Comparison of ENCODE assay signal across 1 cellular context in the genomic region with DNA sequence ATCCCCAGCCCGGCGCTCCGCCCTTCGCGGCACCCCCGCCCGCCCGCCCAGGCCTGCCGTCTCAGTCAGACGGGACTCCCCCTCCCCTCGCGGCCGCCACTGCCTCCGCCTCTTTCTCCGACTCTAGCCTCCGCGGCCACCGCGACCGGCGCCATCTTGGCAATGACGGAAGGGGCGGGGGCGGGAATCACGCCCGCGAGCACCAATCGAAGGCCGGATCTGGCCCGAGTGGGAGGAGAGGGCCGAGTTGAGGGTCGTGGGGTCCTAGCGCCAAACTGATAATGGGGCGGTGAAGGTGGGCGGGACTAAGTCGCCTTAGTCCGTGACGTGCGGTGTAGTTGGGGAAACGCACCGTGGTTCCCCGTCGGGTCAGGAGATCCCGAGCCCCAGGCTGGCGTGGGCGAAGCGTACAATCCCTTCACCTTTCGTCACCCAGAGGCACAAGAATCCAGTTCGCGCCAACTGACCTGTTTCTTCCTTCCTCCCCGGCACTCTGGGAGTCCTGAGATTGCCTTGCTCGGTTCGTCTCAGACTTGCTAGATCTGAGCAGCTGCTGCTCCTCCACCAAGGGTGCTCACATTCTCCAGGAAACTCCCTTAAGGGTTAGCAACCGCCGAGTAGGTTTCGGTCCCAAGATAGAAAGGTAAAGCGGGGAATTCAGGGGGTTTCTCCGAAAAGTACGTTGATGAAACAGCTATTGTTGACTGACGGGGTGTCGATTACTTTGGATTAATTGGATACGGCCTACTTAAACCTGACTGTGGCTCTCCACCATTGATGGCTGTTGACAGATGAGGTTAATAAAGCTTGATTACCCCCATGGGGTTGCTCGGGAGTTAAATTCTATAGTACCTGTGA.
TF ChIP-seq lines count a peak whose summit lies in the region.

A gene (minus strand): TSS at position 164 of the 858 bp plus-strand sequence. CDS start 35,843 bp downstream, outside the sequence.

TF ChIP-seq in HepG2, 621 proteins besides CTCF, POLR2A, EP300 and RAD21 (continued from another document and continues in another):
- TF ChIP-seq, protein P1, sequence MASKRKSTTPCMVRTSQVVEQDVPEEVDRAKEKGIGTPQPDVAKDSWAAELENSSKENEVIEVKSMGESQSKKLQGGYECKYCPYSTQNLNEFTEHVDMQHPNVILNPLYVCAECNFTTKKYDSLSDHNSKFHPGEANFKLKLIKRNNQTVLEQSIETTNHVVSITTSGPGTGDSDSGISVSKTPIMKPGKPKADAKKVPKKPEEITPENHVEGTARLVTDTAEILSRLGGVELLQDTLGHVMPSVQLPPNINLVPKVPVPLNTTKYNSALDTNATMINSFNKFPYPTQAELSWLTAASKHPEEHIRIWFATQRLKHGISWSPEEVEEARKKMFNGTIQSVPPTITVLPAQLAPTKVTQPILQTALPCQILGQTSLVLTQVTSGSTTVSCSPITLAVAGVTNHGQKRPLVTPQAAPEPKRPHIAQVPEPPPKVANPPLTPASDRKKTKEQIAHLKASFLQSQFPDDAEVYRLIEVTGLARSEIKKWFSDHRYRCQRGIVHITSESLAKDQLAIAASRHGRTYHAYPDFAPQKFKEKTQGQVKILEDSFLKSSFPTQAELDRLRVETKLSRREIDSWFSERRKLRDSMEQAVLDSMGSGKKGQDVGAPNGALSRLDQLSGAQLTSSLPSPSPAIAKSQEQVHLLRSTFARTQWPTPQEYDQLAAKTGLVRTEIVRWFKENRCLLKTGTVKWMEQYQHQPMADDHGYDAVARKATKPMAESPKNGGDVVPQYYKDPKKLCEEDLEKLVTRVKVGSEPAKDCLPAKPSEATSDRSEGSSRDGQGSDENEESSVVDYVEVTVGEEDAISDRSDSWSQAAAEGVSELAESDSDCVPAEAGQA (IDR thresholded peaks at IDR 0.05; ENCODE audit: low read depth), result peak; percentile 89
- TF ChIP-seq, protein P1 (CRISPR knock-in tag; IDR thresholded peaks at IDR 0.05; ENCODE audit: borderline replicate concordance), result no peak
- TF ChIP-seq, protein P2, sequence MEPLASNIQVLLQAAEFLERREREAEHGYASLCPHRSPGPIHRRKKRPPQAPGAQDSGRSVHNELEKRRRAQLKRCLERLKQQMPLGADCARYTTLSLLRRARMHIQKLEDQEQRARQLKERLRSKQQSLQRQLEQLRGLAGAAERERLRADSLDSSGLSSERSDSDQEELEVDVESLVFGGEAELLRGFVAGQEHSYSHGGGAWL (CRISPR knock-in tag; IDR thresholded peaks at IDR 0.05), result no peak; the same call in 1 of the 2 replicates
- TF ChIP-seq CBFB (CRISPR knock-in tag; IDR thresholded peaks at IDR 0.05) (peak; percentile 64), KLF11 (CRISPR knock-in tag; IDR thresholded peaks at IDR 0.05) (peak; percentile 57; the same call in 1 of the 2 replicates), ZNF878 (CRISPR knock-in tag; IDR thresholded peaks at IDR 0.05) (peak; percentile 80; the same call in 1 of the 2 replicates), ZNF652 (CRISPR knock-in tag; IDR thresholded peaks at IDR 0.05; ENCODE audit: borderline replicate concordance, low read depth) (no peak), FOXM1 (CRISPR knock-in tag; IDR thresholded peaks at IDR 0.05) (no peak), BCL6 (CRISPR knock-in tag; IDR thresholded peaks at IDR 0.05) (peak; percentile 56), JUNB (CRISPR knock-in tag; IDR thresholded peaks at IDR 0.05; ENCODE audit: borderline replicate concordance) (no peak), BRD4 (CRISPR knock-in tag; IDR thresholded peaks at IDR 0.05) (0 out of 2 replicates have a peak, but pooled peaks have one; percentile 47), GATAD2A (CRISPR knock-in tag; IDR thresholded peaks at IDR 0.05) (peak; percentile 72), ZNF614 (CRISPR knock-in tag; IDR thresholded peaks at IDR 0.05; ENCODE audit: borderline replicate concordance) (peak; percentile 77; the same call in 1 of the 2 replicates), MIXL1 (CRISPR knock-in tag; IDR thresholded peaks at IDR 0.05) (peak; percentile 95), NCOA2 (CRISPR knock-in tag; IDR thresholded peaks at IDR 0.05) (peak; percentile 67), HNRNPL (IDR thresholded peaks at IDR 0.05; ENCODE audit: low read depth, low read length) (no peak), FOXA1 (IDR thresholded peaks at IDR 0.05) (no peak), FOXA1 (CRISPR knock-in tag; IDR thresholded peaks at IDR 0.05) (no peak)
- TF ChIP-seq, protein P3, sequence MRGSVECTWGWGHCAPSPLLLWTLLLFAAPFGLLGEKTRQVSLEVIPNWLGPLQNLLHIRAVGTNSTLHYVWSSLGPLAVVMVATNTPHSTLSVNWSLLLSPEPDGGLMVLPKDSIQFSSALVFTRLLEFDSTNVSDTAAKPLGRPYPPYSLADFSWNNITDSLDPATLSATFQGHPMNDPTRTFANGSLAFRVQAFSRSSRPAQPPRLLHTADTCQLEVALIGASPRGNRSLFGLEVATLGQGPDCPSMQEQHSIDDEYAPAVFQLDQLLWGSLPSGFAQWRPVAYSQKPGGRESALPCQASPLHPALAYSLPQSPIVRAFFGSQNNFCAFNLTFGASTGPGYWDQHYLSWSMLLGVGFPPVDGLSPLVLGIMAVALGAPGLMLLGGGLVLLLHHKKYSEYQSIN (CRISPR knock-in tag; IDR thresholded peaks at IDR 0.05; ENCODE audit: borderline replicate concordance), result no peak
- TF ChIP-seq, protein P4, sequence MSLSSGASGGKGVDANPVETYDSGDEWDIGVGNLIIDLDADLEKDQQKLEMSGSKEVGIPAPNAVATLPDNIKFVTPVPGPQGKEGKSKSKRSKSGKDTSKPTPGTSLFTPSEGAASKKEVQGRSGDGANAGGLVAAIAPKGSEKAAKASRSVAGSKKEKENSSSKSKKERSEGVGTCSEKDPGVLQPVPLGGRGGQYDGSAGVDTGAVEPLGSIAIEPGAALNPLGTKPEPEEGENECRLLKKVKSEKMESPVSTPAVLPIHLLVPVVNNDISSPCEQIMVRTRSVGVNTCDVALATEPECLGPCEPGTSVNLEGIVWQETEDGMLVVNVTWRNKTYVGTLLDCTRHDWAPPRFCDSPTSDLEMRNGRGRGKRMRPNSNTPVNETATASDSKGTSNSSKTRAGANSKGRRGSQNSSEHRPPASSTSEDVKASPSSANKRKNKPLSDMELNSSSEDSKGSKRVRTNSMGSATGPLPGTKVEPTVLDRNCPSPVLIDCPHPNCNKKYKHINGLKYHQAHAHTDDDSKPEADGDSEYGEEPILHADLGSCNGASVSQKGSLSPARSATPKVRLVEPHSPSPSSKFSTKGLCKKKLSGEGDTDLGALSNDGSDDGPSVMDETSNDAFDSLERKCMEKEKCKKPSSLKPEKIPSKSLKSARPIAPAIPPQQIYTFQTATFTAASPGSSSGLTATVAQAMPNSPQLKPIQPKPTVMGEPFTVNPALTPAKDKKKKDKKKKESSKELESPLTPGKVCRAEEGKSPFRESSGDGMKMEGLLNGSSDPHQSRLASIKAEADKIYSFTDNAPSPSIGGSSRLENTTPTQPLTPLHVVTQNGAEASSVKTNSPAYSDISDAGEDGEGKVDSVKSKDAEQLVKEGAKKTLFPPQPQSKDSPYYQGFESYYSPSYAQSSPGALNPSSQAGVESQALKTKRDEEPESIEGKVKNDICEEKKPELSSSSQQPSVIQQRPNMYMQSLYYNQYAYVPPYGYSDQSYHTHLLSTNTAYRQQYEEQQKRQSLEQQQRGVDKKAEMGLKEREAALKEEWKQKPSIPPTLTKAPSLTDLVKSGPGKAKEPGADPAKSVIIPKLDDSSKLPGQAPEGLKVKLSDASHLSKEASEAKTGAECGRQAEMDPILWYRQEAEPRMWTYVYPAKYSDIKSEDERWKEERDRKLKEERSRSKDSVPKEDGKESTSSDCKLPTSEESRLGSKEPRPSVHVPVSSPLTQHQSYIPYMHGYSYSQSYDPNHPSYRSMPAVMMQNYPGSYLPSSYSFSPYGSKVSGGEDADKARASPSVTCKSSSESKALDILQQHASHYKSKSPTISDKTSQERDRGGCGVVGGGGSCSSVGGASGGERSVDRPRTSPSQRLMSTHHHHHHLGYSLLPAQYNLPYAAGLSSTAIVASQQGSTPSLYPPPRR (CRISPR knock-in tag; IDR thresholded peaks at IDR 0.05; ENCODE audit: borderline replicate concordance), result peak; percentile 70; the same call in 1 of the 2 replicates
- TF ChIP-seq, protein P5, sequence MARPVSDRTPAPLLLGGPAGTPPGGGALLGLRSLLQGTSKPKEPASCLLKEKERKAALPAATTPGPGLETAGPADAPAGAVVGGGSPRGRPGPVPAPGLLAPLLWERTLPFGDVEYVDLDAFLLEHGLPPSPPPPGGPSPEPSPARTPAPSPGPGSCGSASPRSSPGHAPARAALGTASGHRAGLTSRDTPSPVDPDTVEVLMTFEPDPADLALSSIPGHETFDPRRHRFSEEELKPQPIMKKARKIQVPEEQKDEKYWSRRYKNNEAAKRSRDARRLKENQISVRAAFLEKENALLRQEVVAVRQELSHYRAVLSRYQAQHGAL (CRISPR knock-in tag; IDR thresholded peaks at IDR 0.05; ENCODE audit: not compliant biosample characterization), result no peak
- TF ChIP-seq, protein P6, sequence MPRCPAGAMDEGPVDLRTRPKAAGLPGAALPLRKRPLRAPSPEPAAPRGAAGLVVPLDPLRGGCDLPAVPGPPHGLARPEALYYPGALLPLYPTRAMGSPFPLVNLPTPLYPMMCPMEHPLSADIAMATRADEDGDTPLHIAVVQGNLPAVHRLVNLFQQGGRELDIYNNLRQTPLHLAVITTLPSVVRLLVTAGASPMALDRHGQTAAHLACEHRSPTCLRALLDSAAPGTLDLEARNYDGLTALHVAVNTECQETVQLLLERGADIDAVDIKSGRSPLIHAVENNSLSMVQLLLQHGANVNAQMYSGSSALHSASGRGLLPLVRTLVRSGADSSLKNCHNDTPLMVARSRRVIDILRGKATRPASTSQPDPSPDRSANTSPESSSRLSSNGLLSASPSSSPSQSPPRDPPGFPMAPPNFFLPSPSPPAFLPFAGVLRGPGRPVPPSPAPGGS (CRISPR knock-in tag; IDR thresholded peaks at IDR 0.05), result peak; percentile 68; the same call in 1 of the 2 replicates
- TF ChIP-seq, protein P7, sequence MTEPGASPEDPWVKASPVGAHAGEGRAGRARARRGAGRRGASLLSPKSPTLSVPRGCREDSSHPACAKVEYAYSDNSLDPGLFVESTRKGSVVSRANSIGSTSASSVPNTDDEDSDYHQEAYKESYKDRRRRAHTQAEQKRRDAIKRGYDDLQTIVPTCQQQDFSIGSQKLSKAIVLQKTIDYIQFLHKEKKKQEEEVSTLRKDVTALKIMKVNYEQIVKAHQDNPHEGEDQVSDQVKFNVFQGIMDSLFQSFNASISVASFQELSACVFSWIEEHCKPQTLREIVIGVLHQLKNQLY (CRISPR knock-in tag; IDR thresholded peaks at IDR 0.05), result 0 out of 2 replicates have a peak, but pooled peaks have one; percentile 62
- TF ChIP-seq, protein P8, sequence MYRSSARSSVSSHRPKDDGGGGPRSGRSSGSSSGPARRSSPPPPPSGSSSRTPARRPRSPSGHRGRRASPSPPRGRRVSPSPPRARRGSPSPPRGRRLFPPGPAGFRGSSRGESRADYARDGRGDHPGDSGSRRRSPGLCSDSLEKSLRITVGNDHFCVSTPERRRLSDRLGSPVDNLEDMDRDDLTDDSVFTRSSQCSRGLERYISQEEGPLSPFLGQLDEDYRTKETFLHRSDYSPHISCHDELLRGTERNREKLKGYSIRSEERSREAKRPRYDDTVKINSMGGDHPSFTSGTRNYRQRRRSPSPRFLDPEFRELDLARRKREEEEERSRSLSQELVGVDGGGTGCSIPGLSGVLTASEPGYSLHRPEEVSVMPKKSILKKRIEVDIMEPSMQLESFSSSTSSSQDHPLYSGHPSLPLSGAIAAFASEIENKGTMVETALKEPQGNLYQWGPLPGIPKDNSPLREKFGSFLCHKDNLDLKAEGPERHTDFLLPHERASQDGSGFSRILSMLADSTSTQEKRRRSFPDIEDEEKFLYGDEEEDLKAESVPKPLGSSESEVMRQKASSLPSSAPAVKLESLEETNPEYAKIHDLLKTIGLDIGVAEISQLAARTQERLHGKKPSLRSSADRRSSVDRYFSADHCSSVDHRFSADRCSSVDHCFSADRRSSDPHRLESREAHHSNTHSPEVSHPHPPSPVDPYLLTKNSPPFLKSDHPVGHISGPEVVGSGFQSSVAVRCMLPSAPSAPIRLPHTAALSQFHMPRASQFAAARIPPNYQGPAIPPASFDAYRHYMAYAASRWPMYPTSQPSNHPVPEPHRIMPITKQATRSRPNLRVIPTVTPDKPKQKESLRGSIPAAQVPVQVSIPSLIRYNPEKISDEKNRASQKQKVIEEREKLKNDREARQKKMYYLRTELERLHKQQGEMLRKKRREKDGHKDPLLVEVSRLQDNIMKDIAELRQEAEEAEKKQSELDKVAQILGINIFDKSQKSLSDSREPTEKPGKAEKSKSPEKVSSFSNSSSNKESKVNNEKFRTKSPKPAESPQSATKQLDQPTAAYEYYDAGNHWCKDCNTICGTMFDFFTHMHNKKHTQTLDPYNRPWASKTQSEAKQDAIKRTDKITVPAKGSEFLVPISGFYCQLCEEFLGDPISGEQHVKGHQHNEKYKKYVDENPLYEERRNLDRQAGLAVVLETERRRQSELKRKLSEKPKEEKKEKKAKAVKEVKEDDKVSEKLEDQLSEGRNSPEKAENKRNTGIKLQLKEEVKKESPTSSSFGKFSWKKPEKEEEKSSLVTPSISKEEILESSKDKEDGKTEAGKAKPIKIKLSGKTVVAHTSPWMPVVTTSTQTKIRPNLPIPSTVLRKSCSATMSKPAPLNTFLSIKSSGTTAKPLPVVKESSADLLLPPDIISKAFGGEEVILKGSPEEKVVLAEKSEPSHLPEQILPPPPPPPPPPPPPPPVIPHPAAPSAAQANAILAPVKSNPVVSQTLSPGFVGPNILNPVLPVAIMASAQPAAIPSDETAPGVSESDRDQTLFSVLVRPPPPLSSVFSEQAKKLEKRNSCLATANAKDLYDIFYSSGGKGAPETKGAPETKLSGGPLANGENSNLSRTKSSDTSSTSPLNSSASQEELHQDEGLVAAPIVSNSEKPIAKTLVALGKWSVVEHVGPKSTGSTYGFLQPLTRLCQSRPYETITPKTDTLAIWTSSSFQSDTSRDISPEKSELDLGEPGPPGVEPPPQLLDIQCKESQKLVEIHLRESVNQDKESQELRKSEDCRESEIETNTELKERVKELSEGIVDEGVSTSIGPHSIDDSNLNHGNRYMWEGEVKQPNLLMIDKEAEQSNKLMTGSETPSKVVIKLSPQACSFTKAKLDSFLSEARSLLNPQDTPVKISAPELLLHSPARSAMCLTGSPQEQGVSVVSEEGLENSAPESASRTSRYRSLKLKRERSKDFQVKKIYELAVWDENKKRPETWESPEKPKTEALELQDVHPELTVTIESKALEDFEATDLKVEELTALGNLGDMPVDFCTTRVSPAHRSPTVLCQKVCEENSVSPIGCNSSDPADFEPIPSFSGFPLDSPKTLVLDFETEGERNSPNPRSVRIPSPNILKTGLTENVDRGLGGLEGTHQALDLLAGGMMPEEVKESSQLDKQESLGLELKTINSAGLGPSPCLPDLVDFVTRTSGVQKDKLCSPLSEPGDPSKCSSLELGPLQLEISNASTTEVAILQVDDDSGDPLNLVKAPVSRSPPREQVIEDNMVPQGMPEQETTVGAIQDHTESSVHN (CRISPR knock-in tag; IDR thresholded peaks at IDR 0.05), result no peak
